Comparison of ENCODE assay signal across 27 cellular contexts in genomic region chr4:95694411-95694810, GRCh38.
"Had no signal": no experiment of that assay in that cellular context is flagged by ENCODE, and none has a peak within 500 bp of the region (broad histone marks: within the 10 kb centered on the region; RNA-seq: fewer than 3 reads in every experiment).

No MANE protein-coding gene starts in this region.

- H3K4me1 ChIP-seq: foreskin keratinocyte, gastroesophageal sphincter, heart right ventricle, lower lobe of right lung, pancreas, right lobe of liver, transverse colon, upper lobe of right lung, uterus had no signal

- H3K9me3 ChIP-seq: gastroesophageal sphincter, heart right ventricle, lower lobe of right lung, neutrophil, pancreas, right lobe of liver, thoracic aorta, transverse colon, upper lobe of right lung, uterus had no signal

- H3K27ac ChIP-seq: coronary artery, epithelial cell of prostate, foreskin keratinocyte, gastroesophageal sphincter, heart right ventricle, lower lobe of right lung, neutrophil, pancreas, right lobe of liver, thoracic aorta, transverse colon, upper lobe of right lung, uterus had no signal

- FAIRE-seq: endometrium, islet of Langerhans, pancreas, small intestine had no signal

- DNase-seq: effector memory CD8-positive, alpha-beta T cell; glutamatergic neuron; heart right ventricle; hippocampal formation; left colon; left ventricle myocardium superior; lower lobe of right lung; naive B cell; pancreas; right lobe of liver; small intestine; stimulated activated CD4-positive, alpha-beta T cell treated with anti-CD3 and anti-CD28 coated beads, Interleukin-15, amount 100 ng/mL, for 24 hours; stimulated activated CD4-positive, alpha-beta T cell treated with anti-CD3 and anti-CD28 coated beads, Interleukin-2, amount 100 ng/mL, for 48 hours; stimulated activated naive B cell treated with anti-CD40 and anti-IgM and Interleukin-4, amounts not matched to agents 10 μg/mL and 1 μg/mL and 100 μg/mL, for 72 hours; transverse colon; upper lobe of right lung; uterus had no signal

- H3K36me3 ChIP-seq: gastroesophageal sphincter, heart right ventricle, lower lobe of right lung, neutrophil, pancreas, right lobe of liver, thoracic aorta, transverse colon, upper lobe of right lung, uterus had no signal

- H3K27me3 ChIP-seq: foreskin keratinocyte, gastroesophageal sphincter, heart right ventricle, neutrophil, pancreas, right lobe of liver, transverse colon, upper lobe of right lung, uterus had no signal

- ATAC-seq: effector memory CD8-positive, alpha-beta T cell; esophagus mucosa; gastroesophageal sphincter; heart right ventricle; left colon; left ventricle myocardium superior; lower lobe of right lung; natural killer cell treated with Interleukin-12 subunit alpha and Interleukin-12 subunit beta and Interleukin-15 and Interleukin-18, amount 100 ng/mL, for 72 hours; pancreas; right lobe of liver; upper lobe of right lung had no signal

- H3K4me3 ChIP-seq: coronary artery, gastroesophageal sphincter, heart right ventricle, lower lobe of right lung, pancreas, right lobe of liver, thoracic aorta, transverse colon, upper lobe of right lung, uterus had no signal
